Comparison of ENCODE assay signal across 9 cellular contexts in the genomic region with DNA sequence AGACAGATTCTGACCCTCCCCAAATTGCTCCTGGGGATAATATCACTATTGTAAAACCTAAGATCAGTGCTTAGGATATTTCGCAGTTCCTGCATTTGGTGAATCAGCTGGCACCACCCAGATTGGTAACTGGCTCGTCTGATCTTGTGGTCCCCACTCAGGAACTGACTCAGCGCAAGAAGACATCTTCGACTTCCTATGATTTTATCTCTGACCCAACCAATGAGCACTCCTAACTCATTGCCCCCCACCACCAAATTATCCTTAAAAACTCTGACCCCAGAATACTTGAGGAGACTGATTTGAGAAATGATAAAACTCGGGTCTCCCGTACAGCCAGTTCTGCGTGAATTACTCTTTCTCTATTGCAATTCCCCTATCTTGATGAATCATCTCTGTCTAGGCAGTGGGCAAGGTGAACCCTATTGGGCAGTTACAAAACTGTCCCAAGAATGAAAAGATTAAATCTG. TPM values are rescaled to one million over a fixed set of nuclear protein-coding genes. Genes with fewer than 3 reads are reported as not detected.
DNase-seq lines count a peak whose midpoint lies in the region; ATAC-seq and TF ChIP-seq lines count a peak whose summit lies in the region.
"Had no signal": no experiment of that assay in that cellular context is flagged by ENCODE, and none has a peak within 500 bp of the region (broad histone marks: within the 10 kb centered on the region; RNA-seq: fewer than 3 reads in every experiment).

No MANE protein-coding gene starts in this region.

- BruUV-seq in mammary epithelial cell (replicated peaks; lab: Mats Ljungman, UMichigan) = no TSS peak

- no peak for ATAC-seq in GM23338
- ATAC-seq in WTC11 = no peak
- ATAC-seq in GM21825 (IDR thresholded peaks at IDR 0.05; ENCODE audit: unreplicated experiment) = no peak

- no peaks in the 10 kb centered on the region for H3K9me3 ChIP-seq in mammary epithelial cell (replicated peaks; ENCODE audit: insufficient read depth, low read length)

- H2AFZ ChIP-seq in GM23338 = 0 out of 2 replicates have a peak overlapping the region, but pooled peaks have one; percentile 32
- H2AFZ ChIP-seq in mammary epithelial cell (ENCODE audit: low read depth, low read length) = no peak overlapping the region

- H3K4me1 ChIP-seq in GM23338 (ENCODE audit: insufficient read depth) = peaks cover 8% of the 10 kb centered on the region; the same call in 1 of the 2 replicates
- H3K4me1 ChIP-seq in mammary epithelial cell (ENCODE audit: insufficient read depth, low read length) = peaks cover 32% of the 10 kb centered on the region

- H3K9me2 ChIP-seq in GM23338 (ENCODE audit: insufficient read depth) = peaks cover 7% of the 10 kb centered on the region; the same call in 1 of the 2 replicates

- H3K4me3 Mint-ChIP-seq in GM23338 = no peak overlapping the region
- no peak overlapping the region for H3K4me3 Mint-ChIP-seq in WTC11

- no peaks in the 10 kb centered on the region for H3K9me3 Mint-ChIP-seq in GM23338
- 0 out of 2 replicates have a peak, but pooled peaks cover 3% of the 10 kb centered on the region for H3K9me3 Mint-ChIP-seq in WTC11

- CTCF ChIA-PET in mammary epithelial cell (lab: Charles Lee; ENCODE audit: low non-redundant PET) (interaction anchor here (0.6 to 0.9 kb wide), 2 partner anchors 52 to 56 kb away, joined by 3 to 4 read pairs; partner anchors contain the start of gene PRND), WTC11 (lab: Charles Lee) (no interaction called here)

- POLR2A ChIA-PET in WTC11 (lab: Charles Lee) = no interaction called here

- H3K27me3 Mint-ChIP-seq in GM23338 (ENCODE audit: insufficient read depth, low read depth, poor library complexity) (peaks cover 7% of the 10 kb centered on the region), WTC11 (ENCODE audit: low read depth) (no peaks in the 10 kb centered on the region; the same call in 1 of the 2 replicates)

- no peaks in the 10 kb centered on the region for H3F3A ChIP-seq in GM23338 (replicated peaks; ENCODE audit: low read depth)

- H3K4me3 ChIP-seq in GM23338 (no peak overlapping the region), mammary epithelial cell (replicated peaks in 1 of 3; ENCODE audit: insufficient read depth in 1 of 3, low read depth in 2 of 3, low read length in 3 of 3) (peak overlapping the region; percentile 1 to 16 (median 12))
- H3K4me3 ChIP-seq: cardiac muscle cell had no signal

- H3K36me3 Mint-ChIP-seq in GM23338 (ENCODE audit: low read depth) (no peaks in the 10 kb centered on the region), WTC11 (no peaks in the 10 kb centered on the region)

- H3K27me3 ChIP-seq in GM23338 (ENCODE audit: insufficient read depth) = no peaks in the 10 kb centered on the region
- H3K27me3 ChIP-seq in mammary epithelial cell (ENCODE audit: insufficient read depth, low read length) = no peaks in the 10 kb centered on the region
- H3K27me3 ChIP-seq: cardiac muscle cell had no signal

- intact Hi-C loops in mammary epithelial cell (cut with micrococcal nuclease) = loop anchor here (1.0 to 2.0 kb wide), 4 partner anchors 27 to 55 kb away; partner anchors contain the start of gene PRND

- in situ Hi-C loops in mammary epithelial cell (cut with MboI; ENCODE audit: low sequenced_read_pairs in 2 of 2) = no loop called here

- no peaks in the 10 kb centered on the region for H4K20me1 ChIP-seq in GM23338 (replicated peaks; ENCODE audit: insufficient read depth)
- H4K20me1 ChIP-seq in mammary epithelial cell (ENCODE audit: insufficient read depth, low read length) = no peaks in the 10 kb centered on the region

- DNase-seq in GM23338 (ENCODE audit: low spot score) (no peak), T-helper 2 cell (peak in 4 of 5 experiments; percentile 23 to 95 (median 48)), mammary epithelial cell (peak; percentile 95), ecto neural progenitor cell (ENCODE audit: low spot score) (no peak), WTC11 (ENCODE audit: low spot score) (no peak), middle frontal gyrus (ENCODE audit: extremely low spot score, low spot score) (no peak)
- peak; percentile 19 to 35 for DNase-seq in stimulated activated CD4-positive, alpha-beta T cell treated with anti-CD3 and anti-CD28 coated beads, Interleukin-4, amount 100 ng/mL, for 48 hours (ENCODE audit: low read depth in 2 of 2)

- no peak overlapping the region for H3K27ac ChIP-seq in GM23338 (ENCODE audit: low read depth)
- H3K27ac ChIP-seq in mammary epithelial cell (ENCODE audit: insufficient read depth, low read depth, low read length) = peak overlapping the region; percentile 98
- H3K27ac ChIP-seq: cardiac muscle cell had no signal

- H3K4me2 ChIP-seq in GM23338 = no peak overlapping the region
- H3K4me2 ChIP-seq in mammary epithelial cell (ENCODE audit: insufficient read depth, low read depth, low read length) = peak overlapping the region; percentile 73

- no peaks in the 10 kb centered on the region for H3K79me2 ChIP-seq in GM23338 (replicated peaks; ENCODE audit: insufficient read depth)
- no peaks in the 10 kb centered on the region for H3K79me2 ChIP-seq in mammary epithelial cell (ENCODE audit: insufficient read depth, low read length)

- H3K9ac ChIP-seq in mammary epithelial cell (ENCODE audit: insufficient read depth, low read length) = peak overlapping the region; percentile 62

- WGBS in mammary epithelial cell (ENCODE audit: low coverage, missing lambda C conversion rate) = 2% methylated on average over 7 of the region's 7 CpGs

- dilution Hi-C loops in mammary epithelial cell (cut with HindIII; ENCODE audit: low sequenced_read_pairs) = no loop called here

- H3K27ac Mint-ChIP-seq in GM23338 (no peak overlapping the region), WTC11 (no peak overlapping the region)

- H3K36me3 ChIP-seq in GM23338 (ENCODE audit: insufficient read depth) = no peaks in the 10 kb centered on the region
- no peaks in the 10 kb centered on the region for H3K36me3 ChIP-seq in mammary epithelial cell (ENCODE audit: insufficient read depth, low read length)
- H3K36me3 ChIP-seq: cardiac muscle cell had no signal

- H3K4me1 Mint-ChIP-seq in GM23338 = peaks cover 9% of the 10 kb centered on the region
- H3K4me1 Mint-ChIP-seq in WTC11 = peaks cover 18% of the 10 kb centered on the region

- TF ChIP-seq CTCF in GM23338 (conservative IDR thresholded peaks at IDR 0.05; ENCODE audit: low read depth in 2 of 2) (no peak), mammary epithelial cell (conservative IDR thresholded peaks at IDR 0.05 in 1 of 2, IDR thresholded peaks at IDR 0.05 in 1 of 2; ENCODE audit: extremely low read depth in 1 of 2, insufficient read depth in 1 of 2, low read depth in 1 of 2, low read length in 2 of 2) (no peak), WTC11 (IDR thresholded peaks at IDR 0.05) (no peak)

TF ChIP-seq in GM23338, 12 proteins besides CTCF, POLR2A, EP300 and RAD21 (continues in another document):
- TF ChIP-seq CREB1 (CRISPR knock-in tag; IDR thresholded peaks at IDR 0.05; ENCODE audit: low read depth) = no peak
- TF ChIP-seq ZNF331 (CRISPR knock-in tag; IDR thresholded peaks at IDR 0.05; ENCODE audit: low read depth) = no peak
- TF ChIP-seq EZH2 (IDR thresholded peaks at IDR 0.05; ENCODE audit: low read depth, unreplicated experiment) = no peak
- no peak for TF ChIP-seq EZH2phosphoT487 (IDR thresholded peaks at IDR 0.05; ENCODE audit: unreplicated experiment)
- TF ChIP-seq NANOG (IDR thresholded peaks at IDR 0.05; ENCODE audit: borderline replicate concordance) = no peak
- TF ChIP-seq ZNF114 (CRISPR knock-in tag; IDR thresholded peaks at IDR 0.05) = no peak

TF ChIP-seq in WTC11, 78 proteins besides CTCF, POLR2A, EP300 and RAD21 (continues in another document):
- no peak for TF ChIP-seq NR2C2 (CRISPR knock-in tag; IDR thresholded peaks at IDR 0.05)
- TF ChIP-seq MXD4 (CRISPR knock-in tag; IDR thresholded peaks at IDR 0.05; ENCODE audit: borderline replicate concordance) = no peak
- TF ChIP-seq TCF7 (CRISPR knock-in tag; IDR thresholded peaks at IDR 0.05; ENCODE audit: low read depth) = no peak
- TF ChIP-seq TEAD4 (CRISPR knock-in tag; IDR thresholded peaks at IDR 0.05) = no peak
- no peak for TF ChIP-seq ATF3 (CRISPR knock-in tag; conservative IDR thresholded peaks at IDR 0.05)
- TF ChIP-seq NR1H2 (CRISPR knock-in tag; IDR thresholded peaks at IDR 0.05) = no peak
- TF ChIP-seq, protein P1, sequence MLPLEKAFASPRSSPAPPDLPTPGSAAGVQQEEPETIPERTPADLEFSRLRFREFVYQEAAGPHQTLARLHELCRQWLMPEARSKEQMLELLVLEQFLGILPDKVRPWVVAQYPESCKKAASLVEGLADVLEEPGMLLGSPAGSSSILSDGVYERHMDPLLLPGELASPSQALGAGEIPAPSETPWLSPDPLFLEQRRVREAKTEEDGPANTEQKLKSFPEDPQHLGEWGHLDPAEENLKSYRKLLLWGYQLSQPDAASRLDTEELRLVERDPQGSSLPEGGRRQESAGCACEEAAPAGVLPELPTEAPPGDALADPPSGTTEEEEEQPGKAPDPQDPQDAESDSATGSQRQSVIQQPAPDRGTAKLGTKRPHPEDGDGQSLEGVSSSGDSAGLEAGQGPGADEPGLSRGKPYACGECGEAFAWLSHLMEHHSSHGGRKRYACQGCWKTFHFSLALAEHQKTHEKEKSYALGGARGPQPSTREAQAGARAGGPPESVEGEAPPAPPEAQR (CRISPR knock-in tag; IDR thresholded peaks at IDR 0.05) = no peak
- TF ChIP-seq, protein P2, sequence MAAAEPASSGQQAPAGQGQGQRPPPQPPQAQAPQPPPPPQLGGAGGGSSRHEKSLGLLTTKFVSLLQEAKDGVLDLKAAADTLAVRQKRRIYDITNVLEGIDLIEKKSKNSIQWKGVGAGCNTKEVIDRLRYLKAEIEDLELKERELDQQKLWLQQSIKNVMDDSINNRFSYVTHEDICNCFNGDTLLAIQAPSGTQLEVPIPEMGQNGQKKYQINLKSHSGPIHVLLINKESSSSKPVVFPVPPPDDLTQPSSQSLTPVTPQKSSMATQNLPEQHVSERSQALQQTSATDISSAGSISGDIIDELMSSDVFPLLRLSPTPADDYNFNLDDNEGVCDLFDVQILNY (CRISPR knock-in tag; IDR thresholded peaks at IDR 0.05) = no peak
- TF ChIP-seq HMGA2 (CRISPR knock-in tag; IDR thresholded peaks at IDR 0.05) = no peak

RNA-seq across cellular contexts. Expression of gene PRNP, which starts 20.2 kb away (rescaled TPM):
- total RNA-seq in GM23338 (2014; rRNA removed; shearing (Covaris generic)) = 17.9 and 18.3 TPM in 2 replicates
- polyA plus RNA-seq in GM23338 (2016; fragmentation: Nextera tagmentation; extraction: Ambion mirVana) (10.3 and 13.0 TPM in 2 replicates), mammary epithelial cell (1,147 TPM)
- total RNA-seq in mammary epithelial cell (100 to 1,000 TPM; 676 to 841 TPM), WTC11 (2021) (14.8 to 16.8 TPM (median 15.6 TPM) in 3 replicates)
- polyA minus RNA-seq in mammary epithelial cell = 442 TPM

RNA-seq across cellular contexts. Expression of gene PRND, which starts 55.7 kb away (rescaled TPM):
- 0.10 TPM in 1 of 2 replicates, not detected in the other for total RNA-seq in GM23338 (2014; rRNA removed; shearing (Covaris generic))
- polyA plus RNA-seq in GM23338 (2016; fragmentation: Nextera tagmentation; extraction: Ambion mirVana) (0.09 TPM in 1 of 2 replicates, not detected in the other), mammary epithelial cell (not detected)
- total RNA-seq in mammary epithelial cell (not detected), WTC11 (2021) (0.04 to 0.07 TPM in 2 of 3 replicates, not detected in the other)
- not detected for polyA minus RNA-seq in mammary epithelial cell
- polyA plus RNA-seq: cardiac muscle cell had no signal

Comparison
In these comparisons a context has a peak if more than half of its experiments do, and no peak if none do; other contexts are left out.
1. DNase-seq: peak in T-helper 2 cell (4 of 5), mammary epithelial cell (single experiment) and stimulated activated CD4-positive, alpha-beta T cell treated with anti-CD3 and anti-CD28 coated beads, Interleukin-4, amount 100 ng/mL, for 48 hours (2 of 2); none in GM23338 (single experiment), ecto neural progenitor cell (single experiment), WTC11 (single experiment) and middle frontal gyrus (single experiment).
2. RNA of gene PRNP, which starts 20.2 kb away (total RNA-seq): 676 to 841 TPM in mammary epithelial cell; 17.9 to 18.3 TPM in GM23338 and 14.8 to 16.8 TPM in WTC11; every median in the first group is over 10 times any median in the second.